In genomic region chr5:110366716-110367115, GRCh38 we compare ENCODE assay signal across 21 cellular contexts.
A peak's percentile ranks its signal among the peaks of the same experiment; 100 is the strongest.
DNase-seq lines count a peak whose midpoint lies in the region; ATAC-seq and TF ChIP-seq lines count a peak whose summit lies in the region.
"Had no signal": no experiment of that assay in that cellular context is flagged by ENCODE, and none has a peak within 500 bp of the region (broad histone marks: within the 10 kb centered on the region; RNA-seq: fewer than 3 reads in every experiment).

No MANE protein-coding gene starts in this region.

- POLR2A ChIA-PET in WTC11 (lab: Charles Lee) = interaction anchor here (0.7 kb wide), 1 partner anchor 33 kb away, joined by 4 read pairs; no protein-coding TSS in a partner anchor
- POLR2A ChIA-PET in CD8-positive, alpha-beta memory T cell (lab: Charles Lee) = no interaction called here

- H3K79me1 ChIP-seq in mesendoderm (ENCODE audit: low read length) = no peaks in the 10 kb centered on the region

- H3K23ac ChIP-seq in mesendoderm (ENCODE audit: low read length) = no peak overlapping the region

- no peaks in the 10 kb centered on the region for H3K27me3 ChIP-seq in mesendoderm (ENCODE audit: insufficient read depth, low read length, poor library complexity)
- no peaks in the 10 kb centered on the region for H3K27me3 ChIP-seq in CD8-positive, alpha-beta memory T cell (ENCODE audit: insufficient read depth, low read length, poor library complexity, severe bottlenecking)
- H3K27me3 ChIP-seq: BE2C; BLaER1 treated with 17β-estradiol and CSF1 and Interleukin-3, amounts not matched to agents 10 nM and 100 nM had no signal

- H2BK15ac ChIP-seq in mesendoderm (replicated peaks; ENCODE audit: low read depth) = no peak overlapping the region

- peak; percentile 39; the same call in 1 of the 2 replicates for ATAC-seq in WTC11
- peak; percentile 44 for ATAC-seq in stimulated activated effector memory CD8-positive, alpha-beta T cell treated with anti-CD3 and anti-CD28 coated beads, Interleukin-12 subunit alpha, Interleukin-12 subunit beta, amount 100 ng/mL, for 72 hours
- ATAC-seq: A549, HCT116 had no signal

- no CpG with 5 or more reads among the region's 3 CpGs for WGBS in mesendoderm (ENCODE audit: extremely low coverage, insufficient coverage, low lambda C conversion rate)

- no peak overlapping the region for H3K4me2 ChIP-seq in mesendoderm (ENCODE audit: low read length)
- H3K4me2 ChIP-seq: A549; BLaER1 treated with 17β-estradiol and CSF1 and Interleukin-3, amounts not matched to agents 10 nM and 100 nM had no signal

- H3K56ac ChIP-seq in mesendoderm (ENCODE audit: low read length) = no peak overlapping the region

- H2BK120ac ChIP-seq in mesendoderm (ENCODE audit: low read depth, low read length) = no peak overlapping the region

- H3K36me3 Mint-ChIP-seq in WTC11 = no peaks in the 10 kb centered on the region
- no peaks in the 10 kb centered on the region for H3K36me3 Mint-ChIP-seq in stimulated activated effector memory CD8-positive, alpha-beta T cell treated with anti-CD3 and anti-CD28 coated beads, Interleukin-12 subunit alpha, Interleukin-12 subunit beta, amount 100 ng/mL, for 72 hours
- no peaks in the 10 kb centered on the region for H3K36me3 Mint-ChIP-seq in CD8-positive, alpha-beta memory T cell
- H3K36me3 Mint-ChIP-seq: CD14-positive monocyte had no signal

- H3K9ac ChIP-seq in mesendoderm (ENCODE audit: low read length) = no peak overlapping the region
- H3K9ac ChIP-seq: BLaER1 treated with 17β-estradiol and CSF1 and Interleukin-3, amounts not matched to agents 10 nM and 100 nM; GM23248 had no signal

- no peak overlapping the region for H3K18ac ChIP-seq in mesendoderm (ENCODE audit: low read length)

- no peak overlapping the region for H3K4me3 Mint-ChIP-seq in WTC11
- H3K4me3 Mint-ChIP-seq in stimulated activated effector memory CD8-positive, alpha-beta T cell treated with anti-CD3 and anti-CD28 coated beads, Interleukin-12 subunit alpha, Interleukin-12 subunit beta, amount 100 ng/mL, for 72 hours = no peak overlapping the region
- H3K4me3 Mint-ChIP-seq in CD8-positive, alpha-beta memory T cell = no peak overlapping the region
- H3K4me3 Mint-ChIP-seq: CD14-positive monocyte; CD4-positive, alpha-beta T cell; H9 had no signal

- no peaks in the 10 kb centered on the region for H3K9me3 ChIP-seq in CD8-positive, alpha-beta memory T cell (ENCODE audit: low read length)
- H3K9me3 ChIP-seq: A549, BE2C had no signal

- H2AK5ac ChIP-seq in mesendoderm (ENCODE audit: low read length) = no peak overlapping the region

- H3K4me1 Mint-ChIP-seq in WTC11 = peaks cover 10% of the 10 kb centered on the region
- no peaks in the 10 kb centered on the region for H3K4me1 Mint-ChIP-seq in stimulated activated effector memory CD8-positive, alpha-beta T cell treated with anti-CD3 and anti-CD28 coated beads, Interleukin-12 subunit alpha, Interleukin-12 subunit beta, amount 100 ng/mL, for 72 hours
- H3K4me1 Mint-ChIP-seq in CD8-positive, alpha-beta memory T cell = no peaks in the 10 kb centered on the region

- H3K9me3 Mint-ChIP-seq in WTC11 = no peaks in the 10 kb centered on the region
- no peaks in the 10 kb centered on the region for H3K9me3 Mint-ChIP-seq in stimulated activated effector memory CD8-positive, alpha-beta T cell treated with anti-CD3 and anti-CD28 coated beads, Interleukin-12 subunit alpha, Interleukin-12 subunit beta, amount 100 ng/mL, for 72 hours
- no peaks in the 10 kb centered on the region for H3K9me3 Mint-ChIP-seq in CD8-positive, alpha-beta memory T cell
- H3K9me3 Mint-ChIP-seq: CD4-positive, alpha-beta T cell; H9 had no signal

- no peak for TF ChIP-seq CTCF in WTC11 (IDR thresholded peaks at IDR 0.05)

- H4K8ac ChIP-seq in mesendoderm (ENCODE audit: low read depth, low read length) = no peak overlapping the region

- H3K79me2 ChIP-seq in mesendoderm (ENCODE audit: control insufficient read depth, insufficient read depth, low read length) = no peaks in the 10 kb centered on the region

- no peak overlapping the region for H3K4me3 ChIP-seq in mesendoderm (ENCODE audit: low read length)
- no peak overlapping the region for H3K4me3 ChIP-seq in CD8-positive, alpha-beta memory T cell (ENCODE audit: low read length)
- H3K4me3 ChIP-seq: A549; BLaER1 treated with 17β-estradiol and CSF1 and Interleukin-3, amounts not matched to agents 10 nM and 100 nM; GM23248 had no signal

- no peak for DNase-seq in WTC11 (ENCODE audit: low spot score)
- peak; percentile 55 for DNase-seq in mesendoderm
- no peak for DNase-seq in stimulated activated effector memory CD8-positive, alpha-beta T cell treated with anti-CD3 and anti-CD28 coated beads, Interleukin-12 subunit alpha, Interleukin-12 subunit beta, amount 100 ng/mL, for 72 hours (ENCODE audit: low spot score in 2 of 2)
- DNase-seq in CD8-positive, alpha-beta memory T cell = no peak
- DNase-seq in NCI-H1694 (lab: John Stamatoyannopoulos, UW) = no peak
- DNase-seq in NCI-H2029 treated with DMSO at 0.1 percent for 48 hours (lab: John Stamatoyannopoulos, UW) = no peak
- DNase-seq: 8988T; ACHN; AML-193; BE2C; Calu3; CD4-positive, alpha-beta T cell; COR-L47; DMS53; DMS79 treated with DMSO at 0.1 percent for 48 hours; GM23248; H9 had no signal

- H3K27ac ChIP-seq in mesendoderm (ENCODE audit: low read depth, low read length) = no peak overlapping the region
- no peak overlapping the region for H3K27ac ChIP-seq in CD8-positive, alpha-beta memory T cell (ENCODE audit: low read depth, low read length)
- H3K27ac ChIP-seq: A549; BLaER1 treated with 17β-estradiol and CSF1 and Interleukin-3, amounts not matched to agents 10 nM and 100 nM; GM23248 had no signal

- H3K36me3 ChIP-seq in mesendoderm (ENCODE audit: control insufficient read depth, insufficient read depth, low read length) = no peaks in the 10 kb centered on the region
- H3K36me3 ChIP-seq in CD8-positive, alpha-beta memory T cell (ENCODE audit: insufficient read depth, low read length) = no peaks in the 10 kb centered on the region
- H3K36me3 ChIP-seq: BE2C; BLaER1 treated with 17β-estradiol and CSF1 and Interleukin-3, amounts not matched to agents 10 nM and 100 nM had no signal

- H3K4ac ChIP-seq in mesendoderm (ENCODE audit: low read depth, low read length) = no peak overlapping the region

- CTCF ChIA-PET in WTC11 (lab: Charles Lee) = interaction anchor here (0.6 to 1.6 kb wide), 2 partner anchors 33 to 330 kb away, joined by 3 read pairs; no protein-coding TSS in a partner anchor
- CTCF ChIA-PET in CD8-positive, alpha-beta memory T cell (lab: Charles Lee) = no interaction called here

- H3K27me3 Mint-ChIP-seq in WTC11 (ENCODE audit: low read depth) = no peaks in the 10 kb centered on the region
- peaks cover 0 to 2% of the 10 kb centered on the region in 2 donors for H3K27me3 Mint-ChIP-seq in CD8-positive, alpha-beta memory T cell
- H3K27me3 Mint-ChIP-seq: CD4-positive, alpha-beta T cell had no signal

- H3K27ac Mint-ChIP-seq in WTC11 = no peak overlapping the region
- no peak overlapping the region for H3K27ac Mint-ChIP-seq in stimulated activated effector memory CD8-positive, alpha-beta T cell treated with anti-CD3 and anti-CD28 coated beads, Interleukin-12 subunit alpha, Interleukin-12 subunit beta, amount 100 ng/mL, for 72 hours
- no peak overlapping the region for H3K27ac Mint-ChIP-seq in CD8-positive, alpha-beta memory T cell
- H3K27ac Mint-ChIP-seq: CD14-positive monocyte; CD4-positive, alpha-beta T cell; H9 had no signal

- H4K5ac ChIP-seq in mesendoderm (ENCODE audit: low read length) = no peak overlapping the region

- no peak overlapping the region for H2BK5ac ChIP-seq in mesendoderm (ENCODE audit: low read length)

- no peaks in the 10 kb centered on the region for H3K4me1 ChIP-seq in mesendoderm (ENCODE audit: control insufficient read depth, low read depth, low read length)
- no peaks in the 10 kb centered on the region for H3K4me1 ChIP-seq in CD8-positive, alpha-beta memory T cell (ENCODE audit: insufficient read depth, low read length)
- H3K4me1 ChIP-seq: A549 had no signal

TF ChIP-seq in WTC11, 78 proteins besides CTCF, POLR2A, EP300 and RAD21:
- TF ChIP-seq RORB (CRISPR knock-in tag; IDR thresholded peaks at IDR 0.05) (no peak), FOXJ3 (CRISPR knock-in tag; IDR thresholded peaks at IDR 0.05; ENCODE audit: borderline replicate concordance) (no peak), PREB (CRISPR knock-in tag; IDR thresholded peaks at IDR 0.05; ENCODE audit: borderline replicate concordance) (no peak)
- TF ChIP-seq, protein P1, sequence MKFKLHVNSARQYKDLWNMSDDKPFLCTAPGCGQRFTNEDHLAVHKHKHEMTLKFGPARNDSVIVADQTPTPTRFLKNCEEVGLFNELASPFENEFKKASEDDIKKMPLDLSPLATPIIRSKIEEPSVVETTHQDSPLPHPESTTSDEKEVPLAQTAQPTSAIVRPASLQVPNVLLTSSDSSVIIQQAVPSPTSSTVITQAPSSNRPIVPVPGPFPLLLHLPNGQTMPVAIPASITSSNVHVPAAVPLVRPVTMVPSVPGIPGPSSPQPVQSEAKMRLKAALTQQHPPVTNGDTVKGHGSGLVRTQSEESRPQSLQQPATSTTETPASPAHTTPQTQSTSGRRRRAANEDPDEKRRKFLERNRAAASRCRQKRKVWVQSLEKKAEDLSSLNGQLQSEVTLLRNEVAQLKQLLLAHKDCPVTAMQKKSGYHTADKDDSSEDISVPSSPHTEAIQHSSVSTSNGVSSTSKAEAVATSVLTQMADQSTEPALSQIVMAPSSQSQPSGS (CRISPR knock-in tag; IDR thresholded peaks at IDR 0.05; ENCODE audit: borderline replicate concordance, low read depth) = no peak
